ENCODE assay signal across 27 cellular contexts in the genomic region with DNA sequence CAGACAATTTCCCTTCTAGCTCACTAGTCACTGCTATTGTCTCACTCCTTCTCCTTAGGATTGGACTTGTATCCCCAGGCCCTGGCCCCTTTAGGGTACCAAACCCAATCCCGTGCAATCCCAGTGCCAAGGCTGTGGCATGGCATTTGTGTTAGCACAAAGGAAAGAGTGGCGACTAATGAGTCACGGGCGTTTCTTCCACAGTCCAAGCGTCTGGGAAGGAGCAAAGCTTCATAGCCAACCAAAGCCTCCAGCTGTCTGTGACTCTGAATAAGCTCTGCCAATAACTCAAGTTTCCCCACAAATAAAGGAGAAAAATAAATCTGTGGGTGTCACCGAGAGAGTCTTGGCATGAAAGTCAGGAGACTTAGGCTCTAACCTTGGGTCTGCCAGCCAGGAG. TPM values are rescaled to one million over a fixed set of nuclear protein-coding genes. Genes with fewer than 3 reads are reported as not detected.
DNase-seq lines count a peak whose midpoint lies in the region; ATAC-seq and TF ChIP-seq lines count a peak whose summit lies in the region.
"Had no signal": no experiment of that assay in that cellular context is flagged by ENCODE, and none has a peak within 500 bp of the region (broad histone marks: within the 10 kb centered on the region; RNA-seq: fewer than 3 reads in every experiment).

No MANE protein-coding gene starts in this region.

- H3K27me3 ChIP-seq in endodermal cell (ENCODE audit: control insufficient read depth, insufficient read depth, low read length, poor library complexity, severe bottlenecking) = no peaks in the 10 kb centered on the region

- WGBS in endodermal cell (ENCODE audit: insufficient coverage in 1 of 2, insufficient read length in 1 of 2), 2 experiments = 86 to 87% methylated on average over 5 to 6 of the region's 6 CpGs

- H3K36me3 ChIP-seq in endodermal cell (ENCODE audit: control insufficient read depth, insufficient read depth, low read length) = no peaks in the 10 kb centered on the region
- H3K36me3 ChIP-seq: heart left ventricle had no signal

- in situ Hi-C loops in astrocyte of the cerebellum (cut with HindIII; ENCODE audit: low sequenced_read_pairs) = no loop called here

- H3K9me3 Mint-ChIP-seq in Calu3 (ENCODE audit: low read depth, unreplicated experiment) = no peaks in the 10 kb centered on the region
- H3K9me3 Mint-ChIP-seq in endodermal cell = no peaks in the 10 kb centered on the region
- H3K9me3 Mint-ChIP-seq: activated CD4-positive, alpha-beta memory T cell treated with anti-CD3 and anti-CD28 coated beads, Interleukin-2, amount 10 ng/mL, durations not matched to agents 7 days and 5 days; activated naive CD8-positive, alpha-beta T cell treated with anti-CD3 and anti-CD28 coated beads, Interleukin-2, amount 50 U/mL, for 24 hours; nephron; stimulated activated effector memory CD8-positive, alpha-beta T cell treated with anti-CD3 and anti-CD28 coated beads, Interleukin-12 subunit alpha, Interleukin-12 subunit beta, amount 100 ng/mL, for 72 hours had no signal

- H3K4me3 Mint-ChIP-seq in Calu3 (ENCODE audit: low read depth, unreplicated experiment) (no peak overlapping the region), endodermal cell (no peak overlapping the region)
- H3K4me3 Mint-ChIP-seq: activated CD4-positive, alpha-beta memory T cell treated with anti-CD3 and anti-CD28 coated beads, Interleukin-2, amount 10 ng/mL, durations not matched to agents 7 days and 5 days; activated naive CD8-positive, alpha-beta T cell treated with anti-CD3 and anti-CD28 coated beads, Interleukin-2, amount 50 U/mL, for 24 hours; CD14-positive monocyte; nephron; stimulated activated effector memory CD8-positive, alpha-beta T cell treated with anti-CD3 and anti-CD28 coated beads, Interleukin-12 subunit alpha, Interleukin-12 subunit beta, amount 100 ng/mL, for 72 hours; T-helper 17 cell; type B pancreatic cell had no signal

- BruUV-seq in Calu3 (replicated peaks; lab: Mats Ljungman, UMichigan) = no TSS peak

- H3K27ac Mint-ChIP-seq in Calu3 (ENCODE audit: unreplicated experiment) (no peak overlapping the region), endodermal cell (no peak overlapping the region)
- H3K27ac Mint-ChIP-seq: activated CD4-positive, alpha-beta memory T cell treated with anti-CD3 and anti-CD28 coated beads, Interleukin-2, amount 10 ng/mL, durations not matched to agents 7 days and 5 days; activated naive CD8-positive, alpha-beta T cell treated with anti-CD3 and anti-CD28 coated beads, Interleukin-2, amount 50 U/mL, for 24 hours; CD14-positive monocyte; nephron; stimulated activated effector memory CD8-positive, alpha-beta T cell treated with anti-CD3 and anti-CD28 coated beads, Interleukin-12 subunit alpha, Interleukin-12 subunit beta, amount 100 ng/mL, for 72 hours; T-helper 17 cell; type B pancreatic cell had no signal

- TF ChIP-seq CTCF in astrocyte of the cerebellum (IDR thresholded peaks at IDR 0.05; ENCODE audit: low read depth, low read length, missing control alignments) = no peak
- TF ChIP-seq CTCF in Calu3 (IDR thresholded peaks at IDR 0.05; ENCODE audit: unreplicated experiment) = no peak
- TF ChIP-seq CTCF in endodermal cell (conservative IDR thresholded peaks at IDR 0.05) = no peak

- CTCF ChIA-PET in Calu3 (lab: Charles Lee) = no interaction called here

- H3K4me1 Mint-ChIP-seq in Calu3 (ENCODE audit: low read depth, unreplicated experiment) (no peaks in the 10 kb centered on the region), endodermal cell (peaks cover 2% of the 10 kb centered on the region)

- no peak overlapping the region for H3K9ac ChIP-seq in endodermal cell (ENCODE audit: extremely low read depth, low read length, poor library complexity, severe bottlenecking)

- H3K4me3 ChIP-seq in astrocyte of the cerebellum (ENCODE audit: low read depth, low read length) = no peak overlapping the region
- no peak overlapping the region for H3K4me3 ChIP-seq in endodermal cell (ENCODE audit: low read length)
- H3K4me3 ChIP-seq: heart left ventricle had no signal

- H3K27ac ChIP-seq in endodermal cell (ENCODE audit: low read depth, low read length) = no peak overlapping the region
- H3K27ac ChIP-seq: dorsolateral prefrontal cortex, heart left ventricle had no signal

- intact Hi-C loops in Calu3 (cut with micrococcal nuclease; ENCODE audit: unreplicated experiment) = no loop called here

- no peaks in the 10 kb centered on the region for H3K9me3 ChIP-seq in endodermal cell (ENCODE audit: control insufficient read depth, low read length)
- H3K9me3 ChIP-seq: heart left ventricle had no signal

- H3K27me3 Mint-ChIP-seq in Calu3 (ENCODE audit: unreplicated experiment) = no peaks in the 10 kb centered on the region
- H3K27me3 Mint-ChIP-seq in endodermal cell (ENCODE audit: insufficient read depth) = peaks cover 6% of the 10 kb centered on the region
- H3K27me3 Mint-ChIP-seq: activated CD4-positive, alpha-beta memory T cell treated with anti-CD3 and anti-CD28 coated beads, Interleukin-2, amount 10 ng/mL, durations not matched to agents 7 days and 5 days; activated naive CD8-positive, alpha-beta T cell treated with anti-CD3 and anti-CD28 coated beads, Interleukin-2, amount 50 U/mL, for 24 hours had no signal

- H3K4me1 ChIP-seq in endodermal cell (ENCODE audit: control insufficient read depth, insufficient read depth, low read length) = no peaks in the 10 kb centered on the region

- no peak for ATAC-seq in GM21447 (IDR thresholded peaks at IDR 0.05; ENCODE audit: unreplicated experiment)
- ATAC-seq: activated CD4-positive, CD25-positive, alpha-beta regulatory T cell treated with anti-CD3 and anti-CD28 coated beads, Interleukin-2, amount 50 U/mL, for 24 hours; activated naive CD8-positive, alpha-beta T cell treated with anti-CD3 and anti-CD28 coated beads, Interleukin-2, amount 50 U/mL, for 24 hours; heart left ventricle; stimulated activated effector memory CD8-positive, alpha-beta T cell treated with anti-CD3 and anti-CD28 coated beads, Interleukin-12 subunit alpha, Interleukin-12 subunit beta, amount 100 ng/mL, for 72 hours; T-helper 17 cell had no signal

- DNase-seq in GM03348 (ENCODE audit: low spot score) (peak; percentile 41), astrocyte of the cerebellum (ENCODE audit: low read depth) (peak; percentile 26), foreskin melanocyte (peak; percentile 4), stromal cell of bone marrow (ENCODE audit: low read depth) (peak; percentile 23), Calu3 (no peak), AML-193 (lab: John Stamatoyannopoulos, UW) (no peak), endodermal cell (no peak)
- DNase-seq: activated CD4-positive, alpha-beta memory T cell treated with anti-CD3 and anti-CD28 coated beads, Interleukin-2, amount 10 ng/mL, durations not matched to agents 7 days and 5 days; activated CD8-positive, alpha-beta memory T cell treated with anti-CD3 and anti-CD28 coated beads, Interleukin-2, amount 50 U/mL, for 4 hours; activated naive CD4-positive, alpha-beta T cell; activated naive CD8-positive, alpha-beta T cell treated with anti-CD3 and anti-CD28 coated beads, Interleukin-2, amount 50 U/mL, for 24 hours; DND-41; heart left ventricle; NCI-H1105 treated with DMSO at 0.1 percent for 48 hours; NCI-H2029; NCI-H2227 treated with DMSO at 0.1 percent for 48 hours; NCI-H526 treated with DMSO at 0.1 percent for 48 hours; SHP77; stimulated activated CD4-positive, alpha-beta T cell treated with anti-CD3 and anti-CD28 coated beads, Interleukin-15, amount 100 ng/mL, for 24 hours; T-helper 17 cell had no signal

- H3K36me3 Mint-ChIP-seq in Calu3 (ENCODE audit: insufficient read depth, unreplicated experiment) (no peaks in the 10 kb centered on the region), endodermal cell (ENCODE audit: low read depth) (no peaks in the 10 kb centered on the region)
- H3K36me3 Mint-ChIP-seq: CD14-positive monocyte; stimulated activated effector memory CD8-positive, alpha-beta T cell treated with anti-CD3 and anti-CD28 coated beads, Interleukin-12 subunit alpha, Interleukin-12 subunit beta, amount 100 ng/mL, for 72 hours had no signal

RNA-seq across cellular contexts. Expression of a gene that starts 54.7 kb away (rescaled TPM):
- total RNA-seq in Calu3 (2022) = 17.2 and 18.8 TPM in 2 replicates
- 10 to 100 TPM; 15.0 to 15.4 TPM for total RNA-seq in endodermal cell
- polyA plus RNA-seq in endodermal cell (2013, experiment 1 of 2) = 16.2 TPM
- polyA plus RNA-seq in endodermal cell (2013, experiment 2 of 2) = 15.6 TPM

Comparison
In these comparisons a context has a peak if more than half of its experiments do, and no peak if none do; other contexts are left out.
1. DNase-seq: peak in GM03348 (single experiment), astrocyte of the cerebellum (single experiment), foreskin melanocyte (single experiment) and stromal cell of bone marrow (single experiment); none in Calu3 (single experiment), AML-193 (0 of 2) and endodermal cell (single experiment).